1 cellular context compared by ENCODE assay signal in the genomic region with DNA sequence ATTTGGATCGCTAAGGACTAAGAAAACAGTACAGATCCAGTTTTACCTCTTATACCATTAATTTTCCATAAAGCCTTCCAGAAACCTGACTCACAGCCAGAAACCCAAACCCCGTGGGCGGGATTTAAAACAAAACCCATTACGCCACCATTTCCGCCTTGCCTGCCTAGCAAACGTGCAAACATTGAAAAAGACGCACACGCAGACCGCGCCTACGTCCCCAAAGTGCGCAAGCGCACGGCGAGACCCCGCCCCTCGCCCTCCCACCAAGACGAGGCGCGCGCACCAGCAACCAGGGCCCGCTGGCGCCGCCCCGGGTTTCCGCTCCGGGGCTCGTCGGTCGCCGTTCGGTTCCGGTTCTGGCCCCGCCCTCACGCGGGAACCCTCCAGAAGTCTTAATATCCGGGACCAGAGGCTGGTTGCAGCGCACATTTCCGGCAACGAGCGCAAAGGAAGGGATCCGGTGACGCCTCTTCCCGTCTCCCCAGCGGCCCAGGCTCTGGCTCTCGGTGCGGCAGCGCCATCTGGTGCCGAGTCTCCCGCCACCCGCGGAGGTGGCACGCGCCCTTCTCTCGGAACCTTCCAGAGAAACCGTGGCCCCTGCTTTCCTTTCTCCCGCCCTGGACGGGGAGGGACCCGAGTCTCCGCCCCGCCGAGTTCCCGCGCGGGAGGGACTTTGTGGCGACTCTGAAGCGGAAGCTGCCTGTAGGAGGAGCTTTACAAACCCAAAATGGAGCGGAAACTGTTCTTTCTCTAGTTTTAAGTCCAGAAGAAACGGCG.
TF ChIP-seq lines count a peak whose summit lies in the region.

No MANE protein-coding gene starts in this region.

TF ChIP-seq in GM12878, 131 proteins besides CTCF, POLR2A, EP300 and RAD21 (continued from another document and continues in another):
- TF ChIP-seq, protein P1, sequence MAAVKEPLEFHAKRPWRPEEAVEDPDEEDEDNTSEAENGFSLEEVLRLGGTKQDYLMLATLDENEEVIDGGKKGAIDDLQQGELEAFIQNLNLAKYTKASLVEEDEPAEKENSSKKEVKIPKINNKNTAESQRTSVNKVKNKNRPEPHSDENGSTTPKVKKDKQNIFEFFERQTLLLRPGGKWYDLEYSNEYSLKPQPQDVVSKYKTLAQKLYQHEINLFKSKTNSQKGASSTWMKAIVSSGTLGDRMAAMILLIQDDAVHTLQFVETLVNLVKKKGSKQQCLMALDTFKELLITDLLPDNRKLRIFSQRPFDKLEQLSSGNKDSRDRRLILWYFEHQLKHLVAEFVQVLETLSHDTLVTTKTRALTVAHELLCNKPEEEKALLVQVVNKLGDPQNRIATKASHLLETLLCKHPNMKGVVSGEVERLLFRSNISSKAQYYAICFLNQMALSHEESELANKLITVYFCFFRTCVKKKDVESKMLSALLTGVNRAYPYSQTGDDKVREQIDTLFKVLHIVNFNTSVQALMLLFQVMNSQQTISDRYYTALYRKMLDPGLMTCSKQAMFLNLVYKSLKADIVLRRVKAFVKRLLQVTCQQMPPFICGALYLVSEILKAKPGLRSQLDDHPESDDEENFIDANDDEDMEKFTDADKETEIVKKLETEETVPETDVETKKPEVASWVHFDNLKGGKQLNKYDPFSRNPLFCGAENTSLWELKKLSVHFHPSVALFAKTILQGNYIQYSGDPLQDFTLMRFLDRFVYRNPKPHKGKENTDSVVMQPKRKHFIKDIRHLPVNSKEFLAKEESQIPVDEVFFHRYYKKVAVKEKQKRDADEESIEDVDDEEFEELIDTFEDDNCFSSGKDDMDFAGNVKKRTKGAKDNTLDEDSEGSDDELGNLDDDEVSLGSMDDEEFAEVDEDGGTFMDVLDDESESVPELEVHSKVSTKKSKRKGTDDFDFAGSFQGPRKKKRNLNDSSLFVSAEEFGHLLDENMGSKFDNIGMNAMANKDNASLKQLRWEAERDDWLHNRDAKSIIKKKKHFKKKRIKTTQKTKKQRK (IDR thresholded peaks at IDR 0.05; ENCODE audit: low read depth, low read length), result no peak
- TF ChIP-seq, protein P2, sequence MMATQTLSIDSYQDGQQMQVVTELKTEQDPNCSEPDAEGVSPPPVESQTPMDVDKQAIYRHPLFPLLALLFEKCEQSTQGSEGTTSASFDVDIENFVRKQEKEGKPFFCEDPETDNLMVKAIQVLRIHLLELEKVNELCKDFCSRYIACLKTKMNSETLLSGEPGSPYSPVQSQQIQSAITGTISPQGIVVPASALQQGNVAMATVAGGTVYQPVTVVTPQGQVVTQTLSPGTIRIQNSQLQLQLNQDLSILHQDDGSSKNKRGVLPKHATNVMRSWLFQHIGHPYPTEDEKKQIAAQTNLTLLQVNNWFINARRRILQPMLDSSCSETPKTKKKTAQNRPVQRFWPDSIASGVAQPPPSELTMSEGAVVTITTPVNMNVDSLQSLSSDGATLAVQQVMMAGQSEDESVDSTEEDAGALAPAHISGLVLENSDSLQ (IDR thresholded peaks at IDR 0.05), result no peak; the same call in 1 of the 2 replicates
- TF ChIP-seq NFXL1 (IDR thresholded peaks at IDR 0.05; ENCODE audit: borderline replicate concordance) (no peak), SIN3A (IDR thresholded peaks at IDR 0.05; ENCODE audit: low read depth, low read length) (0 out of 2 replicates have a peak, but pooled peaks have one; percentile 75), BACH1 (IDR thresholded peaks at IDR 0.05; ENCODE audit: borderline replicate concordance) (peak; percentile 61; the same call in 1 of the 2 replicates), MYB (IDR thresholded peaks at IDR 0.05; ENCODE audit: borderline replicate concordance, low read depth, low read length) (no peak), MEF2B (IDR thresholded peaks at IDR 0.05; ENCODE audit: partially characterized antibody, poor library complexity, severe bottlenecking) (peak; percentile 29), TCF3 (IDR thresholded peaks at IDR 0.05; ENCODE audit: borderline replicate concordance, insufficient read depth, low read depth, low read length) (no peak), NR2C2 (IDR thresholded peaks at IDR 0.05; ENCODE audit: borderline replicate concordance, control insufficient read depth, insufficient read length, low read depth) (no peak), ZNF274 (IDR thresholded peaks at IDR 0.05; ENCODE audit: insufficient read depth, insufficient read length) (no peak), HDAC6 (IDR thresholded peaks at IDR 0.05; ENCODE audit: unreplicated experiment) (no peak), FOXM1 (IDR thresholded peaks at IDR 0.05; ENCODE audit: low read depth, low read length) (peak; percentile 68), FOS (IDR thresholded peaks at IDR 0.05; ENCODE audit: borderline replicate concordance, extremely low read depth, insufficient read length) (no peak), NBN (IDR thresholded peaks at IDR 0.05) (peak; percentile 70), SMC3 (IDR thresholded peaks at IDR 0.05; ENCODE audit: borderline replicate concordance, low read length) (peak; percentile 92), CHD1 (IDR thresholded peaks at IDR 0.05; ENCODE audit: low read depth, low read length) (peak; percentile 17; the same call in 1 of the 2 replicates), JUNB (IDR thresholded peaks at IDR 0.05) (peak; percentile 29; the same call in 1 of the 2 replicates), PAX8 (IDR thresholded peaks at IDR 0.05) (no peak), ZNF217 (IDR thresholded peaks at IDR 0.05) (no peak), BMI1 (IDR thresholded peaks at IDR 0.05; ENCODE audit: borderline replicate concordance) (no peak), RCOR1 (conservative IDR thresholded peaks at IDR 0.05; ENCODE audit: low read depth, low read length) (no peak), CBX3 (IDR thresholded peaks at IDR 0.05; ENCODE audit: borderline replicate concordance, low read depth) (no peak), SUPT20H (IDR thresholded peaks at IDR 0.05; ENCODE audit: borderline replicate concordance, control insufficient read depth, low read depth, low read length) (no peak), TCF7 (IDR thresholded peaks at IDR 0.05; ENCODE audit: borderline replicate concordance) (no peak), SREBF1 (IDR thresholded peaks at IDR 0.05; ENCODE audit: low read length) (no peak), RB1 (IDR thresholded peaks at IDR 0.05; ENCODE audit: borderline replicate concordance) (peak; percentile 99), PAX5 (IDR thresholded peaks at IDR 0.05; ENCODE audit: borderline replicate concordance, low read depth, low read length) (no peak), YBX1 (IDR thresholded peaks at IDR 0.05) (no peak)
- TF ChIP-seq, protein P3, sequence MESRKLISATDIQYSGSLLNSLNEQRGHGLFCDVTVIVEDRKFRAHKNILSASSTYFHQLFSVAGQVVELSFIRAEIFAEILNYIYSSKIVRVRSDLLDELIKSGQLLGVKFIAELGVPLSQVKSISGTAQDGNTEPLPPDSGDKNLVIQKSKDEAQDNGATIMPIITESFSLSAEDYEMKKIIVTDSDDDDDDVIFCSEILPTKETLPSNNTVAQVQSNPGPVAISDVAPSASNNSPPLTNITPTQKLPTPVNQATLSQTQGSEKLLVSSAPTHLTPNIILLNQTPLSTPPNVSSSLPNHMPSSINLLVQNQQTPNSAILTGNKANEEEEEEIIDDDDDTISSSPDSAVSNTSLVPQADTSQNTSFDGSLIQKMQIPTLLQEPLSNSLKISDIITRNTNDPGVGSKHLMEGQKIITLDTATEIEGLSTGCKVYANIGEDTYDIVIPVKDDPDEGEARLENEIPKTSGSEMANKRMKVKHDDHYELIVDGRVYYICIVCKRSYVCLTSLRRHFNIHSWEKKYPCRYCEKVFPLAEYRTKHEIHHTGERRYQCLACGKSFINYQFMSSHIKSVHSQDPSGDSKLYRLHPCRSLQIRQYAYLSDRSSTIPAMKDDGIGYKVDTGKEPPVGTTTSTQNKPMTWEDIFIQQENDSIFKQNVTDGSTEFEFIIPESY (IDR thresholded peaks at IDR 0.05), result no peak
- TF ChIP-seq, protein P4, sequence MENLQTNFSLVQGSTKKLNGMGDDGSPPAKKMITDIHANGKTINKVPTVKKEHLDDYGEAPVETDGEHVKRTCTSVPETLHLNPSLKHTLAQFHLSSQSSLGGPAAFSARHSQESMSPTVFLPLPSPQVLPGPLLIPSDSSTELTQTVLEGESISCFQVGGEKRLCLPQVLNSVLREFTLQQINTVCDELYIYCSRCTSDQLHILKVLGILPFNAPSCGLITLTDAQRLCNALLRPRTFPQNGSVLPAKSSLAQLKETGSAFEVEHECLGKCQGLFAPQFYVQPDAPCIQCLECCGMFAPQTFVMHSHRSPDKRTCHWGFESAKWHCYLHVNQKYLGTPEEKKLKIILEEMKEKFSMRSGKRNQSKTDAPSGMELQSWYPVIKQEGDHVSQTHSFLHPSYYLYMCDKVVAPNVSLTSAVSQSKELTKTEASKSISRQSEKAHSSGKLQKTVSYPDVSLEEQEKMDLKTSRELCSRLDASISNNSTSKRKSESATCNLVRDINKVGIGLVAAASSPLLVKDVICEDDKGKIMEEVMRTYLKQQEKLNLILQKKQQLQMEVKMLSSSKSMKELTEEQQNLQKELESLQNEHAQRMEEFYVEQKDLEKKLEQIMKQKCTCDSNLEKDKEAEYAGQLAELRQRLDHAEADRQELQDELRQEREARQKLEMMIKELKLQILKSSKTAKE (IDR thresholded peaks at IDR 0.05; ENCODE audit: low read depth, poor library complexity, severe bottlenecking), result peak; percentile 33
- TF ChIP-seq, protein P5, sequence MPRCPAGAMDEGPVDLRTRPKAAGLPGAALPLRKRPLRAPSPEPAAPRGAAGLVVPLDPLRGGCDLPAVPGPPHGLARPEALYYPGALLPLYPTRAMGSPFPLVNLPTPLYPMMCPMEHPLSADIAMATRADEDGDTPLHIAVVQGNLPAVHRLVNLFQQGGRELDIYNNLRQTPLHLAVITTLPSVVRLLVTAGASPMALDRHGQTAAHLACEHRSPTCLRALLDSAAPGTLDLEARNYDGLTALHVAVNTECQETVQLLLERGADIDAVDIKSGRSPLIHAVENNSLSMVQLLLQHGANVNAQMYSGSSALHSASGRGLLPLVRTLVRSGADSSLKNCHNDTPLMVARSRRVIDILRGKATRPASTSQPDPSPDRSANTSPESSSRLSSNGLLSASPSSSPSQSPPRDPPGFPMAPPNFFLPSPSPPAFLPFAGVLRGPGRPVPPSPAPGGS (IDR thresholded peaks at IDR 0.05; ENCODE audit: borderline replicate concordance, insufficient read depth, low read depth, low read length, poor library complexity, severe bottlenecking), result peak; percentile 57
- TF ChIP-seq, protein P6, sequence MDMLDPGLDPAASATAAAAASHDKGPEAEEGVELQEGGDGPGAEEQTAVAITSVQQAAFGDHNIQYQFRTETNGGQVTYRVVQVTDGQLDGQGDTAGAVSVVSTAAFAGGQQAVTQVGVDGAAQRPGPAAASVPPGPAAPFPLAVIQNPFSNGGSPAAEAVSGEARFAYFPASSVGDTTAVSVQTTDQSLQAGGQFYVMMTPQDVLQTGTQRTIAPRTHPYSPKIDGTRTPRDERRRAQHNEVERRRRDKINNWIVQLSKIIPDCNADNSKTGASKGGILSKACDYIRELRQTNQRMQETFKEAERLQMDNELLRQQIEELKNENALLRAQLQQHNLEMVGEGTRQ (IDR thresholded peaks at IDR 0.05; ENCODE audit: borderline replicate concordance, low read depth, low read length), result no peak; the same call in 1 of the 2 replicates
- TF ChIP-seq, protein P7, sequence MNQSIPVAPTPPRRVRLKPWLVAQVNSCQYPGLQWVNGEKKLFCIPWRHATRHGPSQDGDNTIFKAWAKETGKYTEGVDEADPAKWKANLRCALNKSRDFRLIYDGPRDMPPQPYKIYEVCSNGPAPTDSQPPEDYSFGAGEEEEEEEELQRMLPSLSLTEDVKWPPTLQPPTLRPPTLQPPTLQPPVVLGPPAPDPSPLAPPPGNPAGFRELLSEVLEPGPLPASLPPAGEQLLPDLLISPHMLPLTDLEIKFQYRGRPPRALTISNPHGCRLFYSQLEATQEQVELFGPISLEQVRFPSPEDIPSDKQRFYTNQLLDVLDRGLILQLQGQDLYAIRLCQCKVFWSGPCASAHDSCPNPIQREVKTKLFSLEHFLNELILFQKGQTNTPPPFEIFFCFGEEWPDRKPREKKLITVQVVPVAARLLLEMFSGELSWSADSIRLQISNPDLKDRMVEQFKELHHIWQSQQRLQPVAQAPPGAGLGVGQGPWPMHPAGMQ (IDR thresholded peaks at IDR 0.05; ENCODE audit: borderline replicate concordance), result no peak
- TF ChIP-seq, protein P8, sequence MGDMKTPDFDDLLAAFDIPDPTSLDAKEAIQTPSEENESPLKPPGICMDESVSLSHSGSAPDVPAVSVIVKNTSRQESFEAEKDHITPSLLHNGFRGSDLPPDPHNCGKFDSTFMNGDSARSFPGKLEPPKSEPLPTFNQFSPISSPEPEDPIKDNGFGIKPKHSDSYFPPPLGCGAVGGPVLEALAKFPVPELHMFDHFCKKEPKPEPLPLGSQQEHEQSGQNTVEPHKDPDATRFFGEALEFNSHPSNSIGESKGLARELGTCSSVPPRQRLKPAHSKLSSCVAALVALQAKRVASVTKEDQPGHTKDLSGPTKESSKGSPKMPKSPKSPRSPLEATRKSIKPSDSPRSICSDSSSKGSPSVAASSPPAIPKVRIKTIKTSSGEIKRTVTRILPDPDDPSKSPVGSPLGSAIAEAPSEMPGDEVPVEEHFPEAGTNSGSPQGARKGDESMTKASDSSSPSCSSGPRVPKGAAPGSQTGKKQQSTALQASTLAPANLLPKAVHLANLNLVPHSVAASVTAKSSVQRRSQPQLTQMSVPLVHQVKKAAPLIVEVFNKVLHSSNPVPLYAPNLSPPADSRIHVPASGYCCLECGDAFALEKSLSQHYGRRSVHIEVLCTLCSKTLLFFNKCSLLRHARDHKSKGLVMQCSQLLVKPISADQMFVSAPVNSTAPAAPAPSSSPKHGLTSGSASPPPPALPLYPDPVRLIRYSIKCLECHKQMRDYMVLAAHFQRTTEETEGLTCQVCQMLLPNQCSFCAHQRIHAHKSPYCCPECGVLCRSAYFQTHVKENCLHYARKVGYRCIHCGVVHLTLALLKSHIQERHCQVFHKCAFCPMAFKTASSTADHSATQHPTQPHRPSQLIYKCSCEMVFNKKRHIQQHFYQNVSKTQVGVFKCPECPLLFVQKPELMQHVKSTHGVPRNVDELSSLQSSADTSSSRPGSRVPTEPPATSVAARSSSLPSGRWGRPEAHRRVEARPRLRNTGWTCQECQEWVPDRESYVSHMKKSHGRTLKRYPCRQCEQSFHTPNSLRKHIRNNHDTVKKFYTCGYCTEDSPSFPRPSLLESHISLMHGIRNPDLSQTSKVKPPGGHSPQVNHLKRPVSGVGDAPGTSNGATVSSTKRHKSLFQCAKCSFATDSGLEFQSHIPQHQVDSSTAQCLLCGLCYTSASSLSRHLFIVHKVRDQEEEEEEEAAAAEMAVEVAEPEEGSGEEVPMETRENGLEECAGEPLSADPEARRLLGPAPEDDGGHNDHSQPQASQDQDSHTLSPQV (IDR thresholded peaks at IDR 0.05), result peak; percentile 37; the same call in 1 of the 2 replicates
- TF ChIP-seq, protein P9, sequence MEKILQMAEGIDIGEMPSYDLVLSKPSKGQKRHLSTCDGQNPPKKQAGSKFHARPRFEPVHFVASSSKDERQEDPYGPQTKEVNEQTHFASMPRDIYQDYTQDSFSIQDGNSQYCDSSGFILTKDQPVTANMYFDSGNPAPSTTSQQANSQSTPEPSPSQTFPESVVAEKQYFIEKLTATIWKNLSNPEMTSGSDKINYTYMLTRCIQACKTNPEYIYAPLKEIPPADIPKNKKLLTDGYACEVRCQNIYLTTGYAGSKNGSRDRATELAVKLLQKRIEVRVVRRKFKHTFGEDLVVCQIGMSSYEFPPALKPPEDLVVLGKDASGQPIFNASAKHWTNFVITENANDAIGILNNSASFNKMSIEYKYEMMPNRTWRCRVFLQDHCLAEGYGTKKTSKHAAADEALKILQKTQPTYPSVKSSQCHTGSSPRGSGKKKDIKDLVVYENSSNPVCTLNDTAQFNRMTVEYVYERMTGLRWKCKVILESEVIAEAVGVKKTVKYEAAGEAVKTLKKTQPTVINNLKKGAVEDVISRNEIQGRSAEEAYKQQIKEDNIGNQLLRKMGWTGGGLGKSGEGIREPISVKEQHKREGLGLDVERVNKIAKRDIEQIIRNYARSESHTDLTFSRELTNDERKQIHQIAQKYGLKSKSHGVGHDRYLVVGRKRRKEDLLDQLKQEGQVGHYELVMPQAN (conservative IDR thresholded peaks at IDR 0.05), result no peak
